In genomic region chr1:222933273-222933672, GRCh38 we compare ENCODE assay signal across 21 cellular contexts.
DNase-seq lines count a peak whose midpoint lies in the region; ATAC-seq and TF ChIP-seq lines count a peak whose summit lies in the region.
"Had no signal": no experiment of that assay in that cellular context is flagged by ENCODE, and none has a peak within 500 bp of the region (broad histone marks: within the 10 kb centered on the region; RNA-seq: fewer than 3 reads in every experiment).

No MANE protein-coding gene starts in this region.

- WGBS in SK-N-SH (ENCODE audit: low lambda C conversion rate), result 80% methylated on average over 2 of the region's 2 CpGs

- intact Hi-C loops in upper lobe of right lung (cut with DNase I), result no loop called here

- H3K4me3 ChIP-seq in SK-N-SH (ENCODE audit: low read depth in 2 of 2, low read length in 1 of 2), result no peak overlapping the region
- no peak overlapping the region for H3K4me3 ChIP-seq in choroid plexus epithelial cell (ENCODE audit: low read depth, low read length)
- peak overlapping the region; percentile 12 for H3K4me3 ChIP-seq in upper lobe of right lung
- H3K4me3 ChIP-seq: BLaER1, GM12878, GM23248 had no signal

- no peak for TF ChIP-seq RAD21 in SK-N-SH (IDR thresholded peaks at IDR 0.05; ENCODE audit: low read length)

- H3F3A ChIP-seq in SK-N-SH (replicated peaks; ENCODE audit: insufficient read depth), result no peaks in the 10 kb centered on the region

- H3K9ac ChIP-seq in SK-N-SH, result no peak overlapping the region
- H3K9ac ChIP-seq: BLaER1, GM23248 had no signal

- H3K4me1 ChIP-seq in SK-N-SH (ENCODE audit: control insufficient read depth in 1 of 2, insufficient read depth in 2 of 2, low read depth in 1 of 2, low read length in 1 of 2) (peaks cover 0 to 2% of the 10 kb centered on the region in 2 experiments; a peak in 2 of 4 replicates), upper lobe of right lung (peaks cover 7% of the 10 kb centered on the region)

- no peaks in the 10 kb centered on the region for H4K20me1 ChIP-seq in SK-N-SH (ENCODE audit: insufficient read depth)
- H4K20me1 ChIP-seq: BLaER1 had no signal

- H3K27ac ChIP-seq in SK-N-SH (ENCODE audit: low read depth in 2 of 2, low read length in 1 of 2), result no peak overlapping the region
- H3K27ac ChIP-seq in upper lobe of right lung, result peak overlapping the region; percentile 44
- H3K27ac ChIP-seq: 22Rv1, BLaER1, C4-2B, GM23248 had no signal

- H3K79me2 ChIP-seq in SK-N-SH (ENCODE audit: insufficient read depth), result no peaks in the 10 kb centered on the region

- no peak for TF ChIP-seq CTCF in SK-N-SH (IDR thresholded peaks at IDR 0.05)
- TF ChIP-seq CTCF in choroid plexus epithelial cell (conservative IDR thresholded peaks at IDR 0.05; ENCODE audit: low read depth, low read length), result no peak
- no peak for TF ChIP-seq CTCF in upper lobe of right lung (IDR thresholded peaks at IDR 0.05)

- POLR2A ChIA-PET in SK-N-SH (lab: Yijun Ruan, JAX), result no interaction called here

- no peaks in the 10 kb centered on the region for H3K36me3 ChIP-seq in SK-N-SH (replicated peaks in 1 of 2; ENCODE audit: control insufficient read depth in 1 of 2, insufficient read depth in 2 of 2, low read length in 1 of 2)
- H3K36me3 ChIP-seq in upper lobe of right lung, result no peaks in the 10 kb centered on the region
- H3K36me3 ChIP-seq: BLaER1 had no signal

- no peaks in the 10 kb centered on the region for H3K9me2 ChIP-seq in SK-N-SH

- DNase-seq in SK-N-SH (no peak), choroid plexus epithelial cell (ENCODE audit: low read depth) (peak; percentile 57), iris pigment epithelial cell (ENCODE audit: low read depth) (peak; percentile 37), upper lobe of right lung (no peak), RPMI8226 (no peak), OCI-M2 (lab: John Stamatoyannopoulos, UW; ENCODE audit: unreplicated experiment) (no peak)
- DNase-seq in activated CD8-positive, alpha-beta memory T cell treated with anti-CD3 and anti-CD28 coated beads, Interleukin-2, amount 50 U/mL, for 48 hours, result no peak
- DNase-seq: CD4-positive, CD25-positive, alpha-beta regulatory T cell; CD8-positive, alpha-beta T cell; DMS 273 treated with DMSO at 0.1 percent for 48 hours; DMS79; EL; GDM1; GM23248; H7; HCEC 1CT had no signal

- no peak for TF ChIP-seq EP300 in SK-N-SH (IDR thresholded peaks at IDR 0.05; ENCODE audit: borderline replicate concordance in 1 of 2, low read depth in 1 of 2, low read length in 1 of 2)

- no peak overlapping the region for H3K4me2 ChIP-seq in SK-N-SH
- H3K4me2 ChIP-seq: BLaER1 had no signal

- no peaks in the 10 kb centered on the region for H3K27me3 ChIP-seq in SK-N-SH (ENCODE audit: insufficient read depth)
- no peaks in the 10 kb centered on the region for H3K27me3 ChIP-seq in upper lobe of right lung
- H3K27me3 ChIP-seq: BLaER1 had no signal

- H3K9me3 ChIP-seq in SK-N-SH (no peaks in the 10 kb centered on the region), upper lobe of right lung (no peaks in the 10 kb centered on the region)
- H3K9me3 ChIP-seq: BLaER1 had no signal

- no peak for ATAC-seq in SK-N-SH treated with all-trans-retinoic acid at 6 μM for 48 hours
- no peak for ATAC-seq in upper lobe of right lung
- ATAC-seq: CD8-positive, alpha-beta T cell; GM12878 had no signal

- CTCF ChIA-PET in SK-N-SH (lab: Yijun Ruan, JAX), result no interaction called here

- no peak overlapping the region for H2AFZ ChIP-seq in SK-N-SH (ENCODE audit: low read depth)
- H2AFZ ChIP-seq: GM23248 had no signal

TF ChIP-seq in SK-N-SH treated with all-trans-retinoic acid at 6 μM for 48 hours, 23 proteins besides CTCF, POLR2A, EP300 and RAD21:
- TF ChIP-seq ISL1 (CRISPR knock-in tag; IDR thresholded peaks at IDR 0.05) (peak; percentile 53), TCF4 (CRISPR knock-in tag; IDR thresholded peaks at IDR 0.05; ENCODE audit: borderline replicate concordance) (no peak)
- TF ChIP-seq, protein P1, sequence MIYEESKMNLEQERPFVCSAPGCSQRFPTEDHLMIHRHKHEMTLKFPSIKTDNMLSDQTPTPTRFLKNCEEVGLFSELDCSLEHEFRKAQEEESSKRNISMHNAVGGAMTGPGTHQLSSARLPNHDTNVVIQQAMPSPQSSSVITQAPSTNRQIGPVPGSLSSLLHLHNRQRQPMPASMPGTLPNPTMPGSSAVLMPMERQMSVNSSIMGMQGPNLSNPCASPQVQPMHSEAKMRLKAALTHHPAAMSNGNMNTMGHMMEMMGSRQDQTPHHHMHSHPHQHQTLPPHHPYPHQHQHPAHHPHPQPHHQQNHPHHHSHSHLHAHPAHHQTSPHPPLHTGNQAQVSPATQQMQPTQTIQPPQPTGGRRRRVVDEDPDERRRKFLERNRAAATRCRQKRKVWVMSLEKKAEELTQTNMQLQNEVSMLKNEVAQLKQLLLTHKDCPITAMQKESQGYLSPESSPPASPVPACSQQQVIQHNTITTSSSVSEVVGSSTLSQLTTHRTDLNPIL (CRISPR knock-in tag; IDR thresholded peaks at IDR 0.05; ENCODE audit: low read depth), result no peak

TF ChIP-seq in SK-N-SH, 30 proteins besides CTCF, POLR2A, EP300 and RAD21 (continues in another document):
- TF ChIP-seq YY1 (IDR thresholded peaks at IDR 0.05; ENCODE audit: low read depth) (no peak), POLR2AphosphoS5 (IDR thresholded peaks at IDR 0.05; ENCODE audit: low read depth, low read length) (no peak), SIN3A (IDR thresholded peaks at IDR 0.05; ENCODE audit: borderline replicate concordance, low read depth, low read length) (no peak), IRF3 (IDR thresholded peaks at IDR 0.05; ENCODE audit: low read depth, low read length) (no peak), FOSL2 (IDR thresholded peaks at IDR 0.05; ENCODE audit: borderline replicate concordance, low read depth) (no peak), PBX3 (IDR thresholded peaks at IDR 0.05) (no peak), EZH2phosphoT487 (IDR thresholded peaks at IDR 0.05; ENCODE audit: borderline replicate concordance, low read depth) (no peak), RXRA (IDR thresholded peaks at IDR 0.05; ENCODE audit: borderline replicate concordance, low read depth) (no peak), TAF1 (IDR thresholded peaks at IDR 0.05; ENCODE audit: borderline replicate concordance, low read depth, low read length) (no peak), TCF12 (IDR thresholded peaks at IDR 0.05) (no peak), GABPA (IDR thresholded peaks at IDR 0.05; ENCODE audit: low read depth) (no peak), MEF2A (IDR thresholded peaks at IDR 0.05; ENCODE audit: borderline replicate concordance, low read depth) (no peak), TEAD4 (IDR thresholded peaks at IDR 0.05; ENCODE audit: borderline replicate concordance, insufficient read depth) (no peak), FOXJ3 (CRISPR knock-in tag; IDR thresholded peaks at IDR 0.05) (no peak), USF1 (IDR thresholded peaks at IDR 0.05; ENCODE audit: borderline replicate concordance, low read depth) (no peak)
- TF ChIP-seq, protein P2, sequence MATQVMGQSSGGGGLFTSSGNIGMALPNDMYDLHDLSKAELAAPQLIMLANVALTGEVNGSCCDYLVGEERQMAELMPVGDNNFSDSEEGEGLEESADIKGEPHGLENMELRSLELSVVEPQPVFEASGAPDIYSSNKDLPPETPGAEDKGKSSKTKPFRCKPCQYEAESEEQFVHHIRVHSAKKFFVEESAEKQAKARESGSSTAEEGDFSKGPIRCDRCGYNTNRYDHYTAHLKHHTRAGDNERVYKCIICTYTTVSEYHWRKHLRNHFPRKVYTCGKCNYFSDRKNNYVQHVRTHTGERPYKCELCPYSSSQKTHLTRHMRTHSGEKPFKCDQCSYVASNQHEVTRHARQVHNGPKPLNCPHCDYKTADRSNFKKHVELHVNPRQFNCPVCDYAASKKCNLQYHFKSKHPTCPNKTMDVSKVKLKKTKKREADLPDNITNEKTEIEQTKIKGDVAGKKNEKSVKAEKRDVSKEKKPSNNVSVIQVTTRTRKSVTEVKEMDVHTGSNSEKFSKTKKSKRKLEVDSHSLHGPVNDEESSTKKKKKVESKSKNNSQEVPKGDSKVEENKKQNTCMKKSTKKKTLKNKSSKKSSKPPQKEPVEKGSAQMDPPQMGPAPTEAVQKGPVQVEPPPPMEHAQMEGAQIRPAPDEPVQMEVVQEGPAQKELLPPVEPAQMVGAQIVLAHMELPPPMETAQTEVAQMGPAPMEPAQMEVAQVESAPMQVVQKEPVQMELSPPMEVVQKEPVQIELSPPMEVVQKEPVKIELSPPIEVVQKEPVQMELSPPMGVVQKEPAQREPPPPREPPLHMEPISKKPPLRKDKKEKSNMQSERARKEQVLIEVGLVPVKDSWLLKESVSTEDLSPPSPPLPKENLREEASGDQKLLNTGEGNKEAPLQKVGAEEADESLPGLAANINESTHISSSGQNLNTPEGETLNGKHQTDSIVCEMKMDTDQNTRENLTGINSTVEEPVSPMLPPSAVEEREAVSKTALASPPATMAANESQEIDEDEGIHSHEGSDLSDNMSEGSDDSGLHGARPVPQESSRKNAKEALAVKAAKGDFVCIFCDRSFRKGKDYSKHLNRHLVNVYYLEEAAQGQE (IDR thresholded peaks at IDR 0.05; ENCODE audit: low read depth, low read length), result no peak

Comparison
In these comparisons a context has a peak if more than half of its experiments do, and no peak if none do; other contexts are left out.
1. DNase-seq: peak in choroid plexus epithelial cell (single experiment) and iris pigment epithelial cell (single experiment); none in SK-N-SH (single experiment), upper lobe of right lung (single experiment), RPMI8226 (single experiment), OCI-M2 (single experiment) and activated CD8-positive, alpha-beta memory T cell treated with anti-CD3 and anti-CD28 coated beads, Interleukin-2, amount 50 U/mL, for 48 hours (single experiment).